Comparison of ENCODE assay signal across 26 cellular contexts in genomic region chr10:7473474-7473873, GRCh38.
"Had no signal": no experiment of that assay in that cellular context is flagged by ENCODE, and none has a peak within 500 bp of the region (broad histone marks: within the 10 kb centered on the region; RNA-seq: fewer than 3 reads in every experiment).

No MANE protein-coding gene starts in this region.

- H3K27ac ChIP-seq: thoracic aorta, vagina, WERI-Rb-1 had no signal

- H3K27me3 ChIP-seq: adrenal gland, vagina had no signal

- H3K9me3 Mint-ChIP-seq: immature natural killer cell, natural killer cell, type B pancreatic cell had no signal

- H3K4me3 ChIP-seq: adrenal gland, lung, thoracic aorta, vagina had no signal

- H3K4me1 ChIP-seq: vagina had no signal

- H3K9me3 ChIP-seq: adrenal gland, thoracic aorta, vagina had no signal

- H3K4me3 Mint-ChIP-seq: activated naive CD8-positive, alpha-beta T cell; type B pancreatic cell had no signal

- ATAC-seq: esophagus mucosa, left lobe of liver, natural killer cell had no signal

- FAIRE-seq: astrocyte, colon, endothelial cell of umbilical vein, TTC549 had no signal

- H3K27ac Mint-ChIP-seq: activated naive CD8-positive, alpha-beta T cell; progenitor cell of endocrine pancreas; type B pancreatic cell had no signal

- DNase-seq: activated CD4-positive, alpha-beta T cell treated with anti-CD3 and anti-CD28 coated beads for 1 hour; activated CD4-positive, alpha-beta T cell treated with anti-CD3 and anti-CD28 coated beads, Interleukin-2, amount 50 U/mL, for 1 hour; activated gamma-delta T cell treated with Interleukin-2 at 50 U/mL for 16 hours; activated T-cell treated with anti-CD3 and anti-CD28 coated beads, Interleukin-2, amount 50 U/mL, for 1 hour; adrenal gland; central memory CD4-positive, alpha-beta T cell; effector memory CD4-positive, alpha-beta T cell; foreskin melanocyte; immature natural killer cell; natural killer cell; retina; stimulated activated CD4-positive, alpha-beta T cell treated with anti-CD3 and anti-CD28 coated beads, Interleukin-2, amount 100 ng/mL, for 48 hours; stimulated activated naive CD4-positive, alpha-beta T cell treated with Interleukin-2 at 50 U/mL for 16 hours; WERI-Rb-1 had no signal

- H3K36me3 ChIP-seq: adrenal gland, thoracic aorta, vagina, WERI-Rb-1 had no signal

- H3K27me3 Mint-ChIP-seq: activated naive CD8-positive, alpha-beta T cell had no signal

- H3K36me3 Mint-ChIP-seq: activated naive CD8-positive, alpha-beta T cell; natural killer cell; type B pancreatic cell had no signal
